ENCODE assay signal across 2 cellular contexts in genomic region chr2:36397040-36397616, GRCh38.
TF ChIP-seq lines count a peak whose summit lies in the region.

No MANE protein-coding gene starts in this region.

TF ChIP-seq in HEK293, 187 proteins besides CTCF, POLR2A, EP300 and RAD21 (continued from another document):
- TF ChIP-seq, protein P1, sequence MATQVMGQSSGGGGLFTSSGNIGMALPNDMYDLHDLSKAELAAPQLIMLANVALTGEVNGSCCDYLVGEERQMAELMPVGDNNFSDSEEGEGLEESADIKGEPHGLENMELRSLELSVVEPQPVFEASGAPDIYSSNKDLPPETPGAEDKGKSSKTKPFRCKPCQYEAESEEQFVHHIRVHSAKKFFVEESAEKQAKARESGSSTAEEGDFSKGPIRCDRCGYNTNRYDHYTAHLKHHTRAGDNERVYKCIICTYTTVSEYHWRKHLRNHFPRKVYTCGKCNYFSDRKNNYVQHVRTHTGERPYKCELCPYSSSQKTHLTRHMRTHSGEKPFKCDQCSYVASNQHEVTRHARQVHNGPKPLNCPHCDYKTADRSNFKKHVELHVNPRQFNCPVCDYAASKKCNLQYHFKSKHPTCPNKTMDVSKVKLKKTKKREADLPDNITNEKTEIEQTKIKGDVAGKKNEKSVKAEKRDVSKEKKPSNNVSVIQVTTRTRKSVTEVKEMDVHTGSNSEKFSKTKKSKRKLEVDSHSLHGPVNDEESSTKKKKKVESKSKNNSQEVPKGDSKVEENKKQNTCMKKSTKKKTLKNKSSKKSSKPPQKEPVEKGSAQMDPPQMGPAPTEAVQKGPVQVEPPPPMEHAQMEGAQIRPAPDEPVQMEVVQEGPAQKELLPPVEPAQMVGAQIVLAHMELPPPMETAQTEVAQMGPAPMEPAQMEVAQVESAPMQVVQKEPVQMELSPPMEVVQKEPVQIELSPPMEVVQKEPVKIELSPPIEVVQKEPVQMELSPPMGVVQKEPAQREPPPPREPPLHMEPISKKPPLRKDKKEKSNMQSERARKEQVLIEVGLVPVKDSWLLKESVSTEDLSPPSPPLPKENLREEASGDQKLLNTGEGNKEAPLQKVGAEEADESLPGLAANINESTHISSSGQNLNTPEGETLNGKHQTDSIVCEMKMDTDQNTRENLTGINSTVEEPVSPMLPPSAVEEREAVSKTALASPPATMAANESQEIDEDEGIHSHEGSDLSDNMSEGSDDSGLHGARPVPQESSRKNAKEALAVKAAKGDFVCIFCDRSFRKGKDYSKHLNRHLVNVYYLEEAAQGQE (tag by site-specific recombination; IDR thresholded peaks at IDR 0.05): 0 out of 2 replicates have a peak, but pooled peaks have one; percentile 19
- TF ChIP-seq, protein P2, sequence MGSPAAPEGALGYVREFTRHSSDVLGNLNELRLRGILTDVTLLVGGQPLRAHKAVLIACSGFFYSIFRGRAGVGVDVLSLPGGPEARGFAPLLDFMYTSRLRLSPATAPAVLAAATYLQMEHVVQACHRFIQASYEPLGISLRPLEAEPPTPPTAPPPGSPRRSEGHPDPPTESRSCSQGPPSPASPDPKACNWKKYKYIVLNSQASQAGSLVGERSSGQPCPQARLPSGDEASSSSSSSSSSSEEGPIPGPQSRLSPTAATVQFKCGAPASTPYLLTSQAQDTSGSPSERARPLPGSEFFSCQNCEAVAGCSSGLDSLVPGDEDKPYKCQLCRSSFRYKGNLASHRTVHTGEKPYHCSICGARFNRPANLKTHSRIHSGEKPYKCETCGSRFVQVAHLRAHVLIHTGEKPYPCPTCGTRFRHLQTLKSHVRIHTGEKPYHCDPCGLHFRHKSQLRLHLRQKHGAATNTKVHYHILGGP (tag by site-specific recombination; IDR thresholded peaks at IDR 0.05): no peak
- TF ChIP-seq ZNF639 (tag by site-specific recombination; IDR thresholded peaks at IDR 0.05) (0 out of 2 replicates have a peak, but pooled peaks have one; percentile 33), OSR2 (tag by site-specific recombination; IDR thresholded peaks at IDR 0.05) (peak; percentile 41; the same call in 1 of the 2 replicates), KLF8 (tag by site-specific recombination; IDR thresholded peaks at IDR 0.05) (0 out of 2 replicates have a peak, but pooled peaks have one; percentile 22)
- TF ChIP-seq, protein P3, sequence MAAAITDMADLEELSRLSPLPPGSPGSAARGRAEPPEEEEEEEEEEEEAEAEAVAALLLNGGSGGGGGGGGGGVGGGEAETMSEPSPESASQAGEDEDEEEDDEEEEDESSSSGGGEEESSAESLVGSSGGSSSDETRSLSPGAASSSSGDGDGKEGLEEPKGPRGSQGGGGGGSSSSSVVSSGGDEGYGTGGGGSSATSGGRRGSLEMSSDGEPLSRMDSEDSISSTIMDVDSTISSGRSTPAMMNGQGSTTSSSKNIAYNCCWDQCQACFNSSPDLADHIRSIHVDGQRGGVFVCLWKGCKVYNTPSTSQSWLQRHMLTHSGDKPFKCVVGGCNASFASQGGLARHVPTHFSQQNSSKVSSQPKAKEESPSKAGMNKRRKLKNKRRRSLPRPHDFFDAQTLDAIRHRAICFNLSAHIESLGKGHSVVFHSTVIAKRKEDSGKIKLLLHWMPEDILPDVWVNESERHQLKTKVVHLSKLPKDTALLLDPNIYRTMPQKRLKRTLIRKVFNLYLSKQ (tag by site-specific recombination; IDR thresholded peaks at IDR 0.05; ENCODE audit: borderline replicate concordance): no peak
TF ChIP-seq in HEK293: peak in this region for 7.

TF ChIP-seq in GM23338, 12 proteins besides CTCF, POLR2A, EP300 and RAD21 (continued from another document):
- no peak for TF ChIP-seq ZNF462 (CRISPR knock-in tag; IDR thresholded peaks at IDR 0.05)
- TF ChIP-seq POLR2AphosphoS5 (IDR thresholded peaks at IDR 0.05; ENCODE audit: low read depth): no peak
